22 cellular contexts compared by ENCODE assay signal in genomic region chr10:131908151-131908550, GRCh38. TPM values are rescaled to one million over a fixed set of nuclear protein-coding genes. Genes with fewer than 3 reads are reported as not detected.
DNase-seq lines count a peak whose midpoint lies in the region; ATAC-seq, FAIRE-seq and TF ChIP-seq lines count a peak whose summit lies in the region.
"Had no signal": no experiment of that assay in that cellular context is flagged by ENCODE, and none has a peak within 500 bp of the region (broad histone marks: within the 10 kb centered on the region; RNA-seq: fewer than 3 reads in every experiment).

No MANE protein-coding gene starts in this region.

- no peaks in the 10 kb centered on the region for H3K27me3 ChIP-seq in Karpas-422 (ENCODE audit: low read length)
- H3K27me3 ChIP-seq: pancreas, SJSA1 had no signal

- peaks cover 21% of the 10 kb centered on the region for H3K4me1 ChIP-seq in Karpas-422 (ENCODE audit: low read length)
- peaks cover 36 to 41% of the 10 kb centered on the region in 2 donors for H3K4me1 ChIP-seq in kidney (ENCODE audit: control insufficient read depth in 1 of 2, insufficient read depth in 1 of 2, low read depth in 1 of 2, low read length in 2 of 2)

- H3K9ac ChIP-seq in Karpas-422 (ENCODE audit: low read length) (no peak overlapping the region), kidney (ENCODE audit: low read length in 2 of 2) (no peak overlapping the region)

- no peak for FAIRE-seq in GM12892 (lab: Jason Lieb, UNC)
- FAIRE-seq in kidney (lab: Jason Lieb, UNC) = no peak
- FAIRE-seq: A549, colon, G401.6, pancreas had no signal

- H3K4me3 ChIP-seq in Karpas-422 (ENCODE audit: low read length) (no peak overlapping the region), kidney (ENCODE audit: low read length in 2 of 2) (no peak overlapping the region)
- H3K4me3 ChIP-seq: A549, pancreas, SJSA1 had no signal

- POLR2A ChIA-PET in activated CD4-positive, alpha-beta T cell treated with anti-CD3 and anti-CD28 coated beads for 36 hours (lab: Charles Lee) = interaction anchor here (0.8 kb wide), 1 partner anchor 19 kb away, joined by 4 read pairs; no protein-coding TSS in a partner anchor

- H3K36me3 ChIP-seq in Karpas-422 (ENCODE audit: insufficient read depth, low read length) (peaks cover 16% of the 10 kb centered on the region), kidney (ENCODE audit: control insufficient read depth in 1 of 2, insufficient read depth in 2 of 2, low read length in 2 of 2) (peaks cover 6 to 10% of the 10 kb centered on the region in 2 donors)

- intact Hi-C loops in activated CD4-positive, alpha-beta T cell treated with anti-CD3 and anti-CD28 coated beads for 36 hours (cut with DNase I, micrococcal nuclease) = loop anchor here in 1 of 2 experiments (10.0 kb wide), 1 partner anchor 1347 kb away; no protein-coding TSS in a partner anchor
- intact Hi-C loops in kidney (cut with DNase I) = no loop called here

- H3K27ac ChIP-seq in Karpas-422 (ENCODE audit: low read length) = no peak overlapping the region
- no peak overlapping the region for H3K27ac ChIP-seq in kidney (ENCODE audit: low read depth in 2 of 2, low read length in 2 of 2)
- H3K27ac ChIP-seq: A549, pancreas, SJSA1 had no signal

- H3K79me2 ChIP-seq in Karpas-422 (ENCODE audit: low read length) = peaks cover 96% of the 10 kb centered on the region

- ATAC-seq in activated CD4-positive, alpha-beta T cell treated with anti-CD3 and anti-CD28 coated beads for 36 hours = no peak
- ATAC-seq: esophagus mucosa, pancreas had no signal

- no peaks in the 10 kb centered on the region for H3K9me2 ChIP-seq in Karpas-422 (replicated peaks; ENCODE audit: insufficient read depth, low read length)

- H3K36me3 Mint-ChIP-seq in activated CD4-positive, alpha-beta T cell treated with anti-CD3 and anti-CD28 coated beads for 36 hours (ENCODE audit: low read depth) = peaks cover 54% of the 10 kb centered on the region
- H3K36me3 Mint-ChIP-seq in chondrocyte (ENCODE audit: low read depth) = peaks cover 2% of the 10 kb centered on the region
- H3K36me3 Mint-ChIP-seq in progenitor cell of endocrine pancreas (ENCODE audit: insufficient read depth) = peaks cover 9% of the 10 kb centered on the region

- H4K20me1 ChIP-seq in Karpas-422 (ENCODE audit: insufficient read depth, low read depth, low read length) = peaks cover 31% of the 10 kb centered on the region

- H3K4me2 ChIP-seq in Karpas-422 (ENCODE audit: low read depth, low read length, poor library complexity, severe bottlenecking) = no peak overlapping the region

- H3K9me3 ChIP-seq in Karpas-422 (ENCODE audit: low read length) = no peaks in the 10 kb centered on the region
- H3K9me3 ChIP-seq in kidney (ENCODE audit: control insufficient read depth in 1 of 2, low read length in 2 of 2) = no peaks in the 10 kb centered on the region
- H3K9me3 ChIP-seq: A549, pancreas, SJSA1 had no signal

- peak overlapping the region; percentile 31 for H3K4me3 Mint-ChIP-seq in activated CD4-positive, alpha-beta T cell treated with anti-CD3 and anti-CD28 coated beads for 36 hours
- H3K4me3 Mint-ChIP-seq in chondrocyte (ENCODE audit: unreplicated experiment) = no peak overlapping the region
- H3K4me3 Mint-ChIP-seq in progenitor cell of endocrine pancreas (ENCODE audit: low read depth) = no peak overlapping the region

- H2AFZ ChIP-seq in Karpas-422 (ENCODE audit: low read length) = no peak overlapping the region

- no peak for DNase-seq in activated CD4-positive, alpha-beta T cell treated with anti-CD3 and anti-CD28 coated beads for 36 hours
- DNase-seq in activated CD4-positive, alpha-beta T cell treated with anti-CD3 and anti-CD28 coated beads, Interleukin-2, amount 50 U/mL, for 4 hours = no peak
- DNase-seq in Karpas-422 = peak; percentile 37
- no peak for DNase-seq in chondrocyte (ENCODE audit: low spot score)
- DNase-seq in progenitor cell of endocrine pancreas (ENCODE audit: low spot score, unreplicated experiment) = no peak
- no peak for DNase-seq in GM12892 (ENCODE audit: insufficient read length)
- DNase-seq in kidney = no peak
- DNase-seq in NCI-H2227 treated with DMSO at 0.1 percent for 48 hours (lab: John Stamatoyannopoulos, UW) = no peak
- DNase-seq: amygdala, COR-L47, HCEC 1CT, head of caudate nucleus, KG1, kidney glomerular epithelial cell, NCI-H146, NCI-H510A had no signal

- TF ChIP-seq CTCF in chondrocyte (IDR thresholded peaks at IDR 0.05) (no peak), progenitor cell of endocrine pancreas (IDR thresholded peaks at IDR 0.05; ENCODE audit: unreplicated experiment) (no peak), kidney (IDR thresholded peaks at IDR 0.05; ENCODE audit: borderline replicate concordance, extremely low read depth, insufficient read depth) (no peak)

- H3K9me3 Mint-ChIP-seq in activated CD4-positive, alpha-beta T cell treated with anti-CD3 and anti-CD28 coated beads for 36 hours (ENCODE audit: low read depth) = no peaks in the 10 kb centered on the region
- H3K9me3 Mint-ChIP-seq in chondrocyte (ENCODE audit: low read depth) (no peaks in the 10 kb centered on the region), progenitor cell of endocrine pancreas (ENCODE audit: low read depth) (no peaks in the 10 kb centered on the region)

- TF ChIP-seq POLR2A in GM12892 (IDR thresholded peaks at IDR 0.05; ENCODE audit: low read depth, low read length) = no peak

- H3K27ac Mint-ChIP-seq in activated CD4-positive, alpha-beta T cell treated with anti-CD3 and anti-CD28 coated beads for 36 hours = peak overlapping the region; percentile 85
- H3K27ac Mint-ChIP-seq in chondrocyte (ENCODE audit: unreplicated experiment) = peak overlapping the region; percentile 25
- peak overlapping the region; percentile 22 for H3K27ac Mint-ChIP-seq in progenitor cell of endocrine pancreas

- no peaks in the 10 kb centered on the region for H3K27me3 Mint-ChIP-seq in activated CD4-positive, alpha-beta T cell treated with anti-CD3 and anti-CD28 coated beads for 36 hours
- H3K27me3 Mint-ChIP-seq in chondrocyte (ENCODE audit: low read depth) = no peaks in the 10 kb centered on the region
- no peaks in the 10 kb centered on the region for H3K27me3 Mint-ChIP-seq in progenitor cell of endocrine pancreas

- CTCF ChIA-PET in activated CD4-positive, alpha-beta T cell treated with anti-CD3 and anti-CD28 coated beads for 36 hours (lab: Charles Lee) = interaction anchor here (1.4 to 1.6 kb wide), 3 partner anchors 9 to 22 kb away, joined by 4 to 5 read pairs (median 4); no protein-coding TSS in a partner anchor

- peaks cover 80% of the 10 kb centered on the region for H3K4me1 Mint-ChIP-seq in activated CD4-positive, alpha-beta T cell treated with anti-CD3 and anti-CD28 coated beads for 36 hours
- H3K4me1 Mint-ChIP-seq in chondrocyte (ENCODE audit: low read depth) = peaks cover 41% of the 10 kb centered on the region
- H3K4me1 Mint-ChIP-seq in progenitor cell of endocrine pancreas (ENCODE audit: low read depth) = peaks cover 27% of the 10 kb centered on the region

RNA-seq across cellular contexts. Expression of gene PPP2R2D, which starts 7.3 kb away (rescaled TPM):
- 10 to 100 TPM; 30.0 to 39.3 TPM for total RNA-seq in activated CD4-positive, alpha-beta T cell treated with anti-CD3 and anti-CD28 coated beads for 36 hours
- 30.7 and 32.9 TPM in 2 replicates for total RNA-seq in Karpas-422 (2014; rRNA removed; shearing (Covaris generic); ENCODE audit: low replicate concordance)
- 24.3 to 27.5 TPM (median 25.1 TPM) in 3 replicates for total RNA-seq in chondrocyte
- 41.1 and 43.6 TPM in 2 replicates for total RNA-seq in progenitor cell of endocrine pancreas
- polyA plus RNA-seq in GM12892 (2012; ENCODE audit: missing spikeins) = 24.1 TPM
- 28.3 TPM for total RNA-seq in kidney
- 34.8 TPM for polyA plus RNA-seq in kidney (ENCODE audit: insufficient read depth, low read depth, low replicate concordance)

Comparison
In these comparisons a context has a peak if more than half of its experiments do, and no peak if none do; other contexts are left out.
1. H3K27ac Mint-ChIP-seq: peak in every context shown above with its lines; median percentile 85 in activated CD4-positive, alpha-beta T cell treated with anti-CD3 and anti-CD28 coated beads for 36 hours; 25 in chondrocyte; 22 in progenitor cell of endocrine pancreas.